1 cellular context compared by ENCODE assay signal in the genomic region with DNA sequence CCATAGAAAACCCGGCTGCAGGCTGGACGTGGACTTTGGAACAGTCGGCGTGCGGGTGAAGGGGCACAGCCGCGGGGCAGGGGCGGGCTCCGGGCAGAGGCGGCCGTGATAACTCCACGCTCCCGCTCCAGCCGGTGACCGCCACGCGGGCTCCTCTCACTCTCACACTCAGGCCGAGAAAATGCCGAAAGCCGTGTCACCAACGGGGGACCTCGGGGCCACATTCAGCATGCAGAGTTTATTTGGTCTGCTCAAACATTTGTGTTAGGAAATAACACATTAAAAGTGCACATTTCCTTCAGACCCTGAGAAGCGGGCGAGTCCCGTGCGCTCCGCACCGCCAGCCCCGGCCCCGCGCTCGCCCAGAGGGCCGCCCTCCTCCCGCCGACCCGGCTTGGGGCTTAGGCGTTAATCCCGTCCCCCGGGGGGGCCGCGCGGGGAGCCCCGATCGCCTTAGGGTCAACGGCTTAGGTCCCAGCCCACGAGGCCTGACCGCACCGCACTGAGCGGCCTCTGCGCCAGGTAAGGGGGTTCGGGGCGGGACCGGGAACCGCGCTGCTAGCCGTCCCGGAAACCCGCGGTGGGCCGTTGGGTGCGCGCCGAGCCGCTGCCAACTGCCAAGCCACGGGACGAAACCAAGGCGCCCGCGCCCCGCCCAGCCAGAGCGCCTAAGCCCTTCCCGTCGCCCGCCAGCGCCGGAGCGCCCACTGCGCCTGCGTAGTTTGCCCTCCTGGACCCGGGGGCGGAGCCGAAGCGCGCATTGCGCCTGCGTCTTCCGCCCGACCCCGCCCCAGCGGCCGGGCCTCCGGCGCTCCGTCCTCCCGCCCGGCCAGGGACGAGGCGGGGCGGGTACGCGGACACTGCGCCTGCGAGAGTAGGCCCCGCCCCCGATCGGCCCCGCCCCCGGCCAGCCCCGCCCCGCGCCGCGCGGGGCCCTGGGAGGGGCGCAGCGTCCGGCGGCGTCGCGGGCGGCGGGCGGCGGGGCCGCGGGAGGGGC.
TF ChIP-seq lines count a peak whose summit lies in the region.

A gene with protein sequence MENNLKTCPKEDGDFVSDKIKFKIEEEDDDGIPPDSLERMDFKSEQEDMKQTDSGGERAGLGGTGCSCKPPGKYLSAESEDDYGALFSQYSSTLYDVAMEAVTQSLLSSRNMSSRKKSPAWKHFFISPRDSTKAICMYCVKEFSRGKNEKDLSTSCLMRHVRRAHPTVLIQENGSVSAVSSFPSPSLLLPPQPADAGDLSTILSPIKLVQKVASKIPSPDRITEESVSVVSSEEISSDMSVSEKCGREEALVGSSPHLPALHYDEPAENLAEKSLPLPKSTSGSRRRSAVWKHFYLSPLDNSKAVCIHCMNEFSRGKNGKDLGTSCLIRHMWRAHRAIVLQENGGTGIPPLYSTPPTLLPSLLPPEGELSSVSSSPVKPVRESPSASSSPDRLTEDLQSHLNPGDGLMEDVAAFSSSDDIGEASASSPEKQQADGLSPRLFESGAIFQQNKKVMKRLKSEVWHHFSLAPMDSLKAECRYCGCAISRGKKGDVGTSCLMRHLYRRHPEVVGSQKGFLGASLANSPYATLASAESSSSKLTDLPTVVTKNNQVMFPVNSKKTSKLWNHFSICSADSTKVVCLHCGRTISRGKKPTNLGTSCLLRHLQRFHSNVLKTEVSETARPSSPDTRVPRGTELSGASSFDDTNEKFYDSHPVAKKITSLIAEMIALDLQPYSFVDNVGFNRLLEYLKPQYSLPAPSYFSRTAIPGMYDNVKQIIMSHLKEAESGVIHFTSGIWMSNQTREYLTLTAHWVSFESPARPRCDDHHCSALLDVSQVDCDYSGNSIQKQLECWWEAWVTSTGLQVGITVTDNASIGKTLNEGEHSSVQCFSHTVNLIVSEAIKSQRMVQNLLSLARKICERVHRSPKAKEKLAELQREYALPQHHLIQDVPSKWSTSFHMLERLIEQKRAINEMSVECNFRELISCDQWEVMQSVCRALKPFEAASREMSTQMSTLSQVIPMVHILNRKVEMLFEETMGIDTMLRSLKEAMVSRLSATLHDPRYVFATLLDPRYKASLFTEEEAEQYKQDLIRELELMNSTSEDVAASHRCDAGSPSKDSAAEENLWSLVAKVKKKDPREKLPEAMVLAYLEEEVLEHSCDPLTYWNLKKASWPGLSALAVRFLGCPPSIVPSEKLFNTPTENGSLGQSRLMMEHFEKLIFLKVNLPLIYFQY (plus strand): TSS at position 947 of the 997 bp plus-strand sequence. CDS start 29,819 bp downstream, outside the sequence.

TF ChIP-seq in HepG2, 621 proteins besides CTCF, POLR2A, EP300 and RAD21 (continued from another document and continues in another):
- TF ChIP-seq, protein P1, sequence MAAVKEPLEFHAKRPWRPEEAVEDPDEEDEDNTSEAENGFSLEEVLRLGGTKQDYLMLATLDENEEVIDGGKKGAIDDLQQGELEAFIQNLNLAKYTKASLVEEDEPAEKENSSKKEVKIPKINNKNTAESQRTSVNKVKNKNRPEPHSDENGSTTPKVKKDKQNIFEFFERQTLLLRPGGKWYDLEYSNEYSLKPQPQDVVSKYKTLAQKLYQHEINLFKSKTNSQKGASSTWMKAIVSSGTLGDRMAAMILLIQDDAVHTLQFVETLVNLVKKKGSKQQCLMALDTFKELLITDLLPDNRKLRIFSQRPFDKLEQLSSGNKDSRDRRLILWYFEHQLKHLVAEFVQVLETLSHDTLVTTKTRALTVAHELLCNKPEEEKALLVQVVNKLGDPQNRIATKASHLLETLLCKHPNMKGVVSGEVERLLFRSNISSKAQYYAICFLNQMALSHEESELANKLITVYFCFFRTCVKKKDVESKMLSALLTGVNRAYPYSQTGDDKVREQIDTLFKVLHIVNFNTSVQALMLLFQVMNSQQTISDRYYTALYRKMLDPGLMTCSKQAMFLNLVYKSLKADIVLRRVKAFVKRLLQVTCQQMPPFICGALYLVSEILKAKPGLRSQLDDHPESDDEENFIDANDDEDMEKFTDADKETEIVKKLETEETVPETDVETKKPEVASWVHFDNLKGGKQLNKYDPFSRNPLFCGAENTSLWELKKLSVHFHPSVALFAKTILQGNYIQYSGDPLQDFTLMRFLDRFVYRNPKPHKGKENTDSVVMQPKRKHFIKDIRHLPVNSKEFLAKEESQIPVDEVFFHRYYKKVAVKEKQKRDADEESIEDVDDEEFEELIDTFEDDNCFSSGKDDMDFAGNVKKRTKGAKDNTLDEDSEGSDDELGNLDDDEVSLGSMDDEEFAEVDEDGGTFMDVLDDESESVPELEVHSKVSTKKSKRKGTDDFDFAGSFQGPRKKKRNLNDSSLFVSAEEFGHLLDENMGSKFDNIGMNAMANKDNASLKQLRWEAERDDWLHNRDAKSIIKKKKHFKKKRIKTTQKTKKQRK (IDR thresholded peaks at IDR 0.05; ENCODE audit: low read length) = no peak
- peak; percentile 67; the same call in 1 of the 2 replicates for TF ChIP-seq KLF6 (CRISPR knock-in tag; IDR thresholded peaks at IDR 0.05)
- no peak for TF ChIP-seq CCDC6 (CRISPR knock-in tag; IDR thresholded peaks at IDR 0.05)
- TF ChIP-seq, protein P2, sequence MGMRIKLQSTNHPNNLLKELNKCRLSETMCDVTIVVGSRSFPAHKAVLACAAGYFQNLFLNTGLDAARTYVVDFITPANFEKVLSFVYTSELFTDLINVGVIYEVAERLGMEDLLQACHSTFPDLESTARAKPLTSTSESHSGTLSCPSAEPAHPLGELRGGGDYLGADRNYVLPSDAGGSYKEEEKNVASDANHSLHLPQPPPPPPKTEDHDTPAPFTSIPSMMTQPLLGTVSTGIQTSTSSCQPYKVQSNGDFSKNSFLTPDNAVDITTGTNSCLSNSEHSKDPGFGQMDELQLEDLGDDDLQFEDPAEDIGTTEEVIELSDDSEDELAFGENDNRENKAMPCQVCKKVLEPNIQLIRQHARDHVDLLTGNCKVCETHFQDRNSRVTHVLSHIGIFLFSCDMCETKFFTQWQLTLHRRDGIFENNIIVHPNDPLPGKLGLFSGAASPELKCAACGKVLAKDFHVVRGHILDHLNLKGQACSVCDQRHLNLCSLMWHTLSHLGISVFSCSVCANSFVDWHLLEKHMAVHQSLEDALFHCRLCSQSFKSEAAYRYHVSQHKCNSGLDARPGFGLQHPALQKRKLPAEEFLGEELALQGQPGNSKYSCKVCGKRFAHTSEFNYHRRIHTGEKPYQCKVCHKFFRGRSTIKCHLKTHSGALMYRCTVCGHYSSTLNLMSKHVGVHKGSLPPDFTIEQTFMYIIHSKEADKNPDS (CRISPR knock-in tag; IDR thresholded peaks at IDR 0.05) = peak; percentile 57; the same call in 1 of the 2 replicates
- 0 out of 2 replicates have a peak, but pooled peaks have one; percentile 50 for TF ChIP-seq HIVEP1 (CRISPR knock-in tag; IDR thresholded peaks at IDR 0.05)
- no peak for TF ChIP-seq FOXJ3 (CRISPR knock-in tag; IDR thresholded peaks at IDR 0.05; ENCODE audit: borderline replicate concordance)
- no peak for TF ChIP-seq TCF7 (IDR thresholded peaks at IDR 0.05; ENCODE audit: low read depth)
- TF ChIP-seq, protein P3, sequence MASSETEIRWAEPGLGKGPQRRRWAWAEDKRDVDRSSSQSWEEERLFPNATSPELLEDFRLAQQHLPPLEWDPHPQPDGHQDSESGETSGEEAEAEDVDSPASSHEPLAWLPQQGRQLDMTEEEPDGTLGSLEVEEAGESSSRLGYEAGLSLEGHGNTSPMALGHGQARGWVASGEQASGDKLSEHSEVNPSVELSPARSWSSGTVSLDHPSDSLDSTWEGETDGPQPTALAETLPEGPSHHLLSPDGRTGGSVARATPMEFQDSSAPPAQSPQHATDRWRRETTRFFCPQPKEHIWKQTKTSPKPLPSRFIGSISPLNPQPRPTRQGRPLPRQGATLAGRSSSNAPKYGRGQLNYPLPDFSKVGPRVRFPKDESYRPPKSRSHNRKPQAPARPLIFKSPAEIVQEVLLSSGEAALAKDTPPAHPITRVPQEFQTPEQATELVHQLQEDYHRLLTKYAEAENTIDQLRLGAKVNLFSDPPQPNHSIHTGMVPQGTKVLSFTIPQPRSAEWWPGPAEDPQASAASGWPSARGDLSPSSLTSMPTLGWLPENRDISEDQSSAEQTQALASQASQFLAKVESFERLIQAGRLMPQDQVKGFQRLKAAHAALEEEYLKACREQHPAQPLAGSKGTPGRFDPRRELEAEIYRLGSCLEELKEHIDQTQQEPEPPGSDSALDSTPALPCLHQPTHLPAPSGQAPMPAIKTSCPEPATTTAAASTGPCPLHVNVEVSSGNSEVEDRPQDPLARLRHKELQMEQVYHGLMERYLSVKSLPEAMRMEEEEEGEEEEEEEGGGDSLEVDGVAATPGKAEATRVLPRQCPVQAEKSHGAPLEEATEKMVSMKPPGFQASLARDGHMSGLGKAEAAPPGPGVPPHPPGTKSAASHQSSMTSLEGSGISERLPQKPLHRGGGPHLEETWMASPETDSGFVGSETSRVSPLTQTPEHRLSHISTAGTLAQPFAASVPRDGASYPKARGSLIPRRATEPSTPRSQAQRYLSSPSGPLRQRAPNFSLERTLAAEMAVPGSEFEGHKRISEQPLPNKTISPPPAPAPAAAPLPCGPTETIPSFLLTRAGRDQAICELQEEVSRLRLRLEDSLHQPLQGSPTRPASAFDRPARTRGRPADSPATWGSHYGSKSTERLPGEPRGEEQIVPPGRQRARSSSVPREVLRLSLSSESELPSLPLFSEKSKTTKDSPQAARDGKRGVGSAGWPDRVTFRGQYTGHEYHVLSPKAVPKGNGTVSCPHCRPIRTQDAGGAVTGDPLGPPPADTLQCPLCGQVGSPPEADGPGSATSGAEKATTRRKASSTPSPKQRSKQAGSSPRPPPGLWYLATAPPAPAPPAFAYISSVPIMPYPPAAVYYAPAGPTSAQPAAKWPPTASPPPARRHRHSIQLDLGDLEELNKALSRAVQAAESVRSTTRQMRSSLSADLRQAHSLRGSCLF (CRISPR knock-in tag; IDR thresholded peaks at IDR 0.05; ENCODE audit: borderline replicate concordance) = no peak
- TF ChIP-seq MAFF (IDR thresholded peaks at IDR 0.05; ENCODE audit: low read depth, low read length) = no peak
- TF ChIP-seq, protein P4, sequence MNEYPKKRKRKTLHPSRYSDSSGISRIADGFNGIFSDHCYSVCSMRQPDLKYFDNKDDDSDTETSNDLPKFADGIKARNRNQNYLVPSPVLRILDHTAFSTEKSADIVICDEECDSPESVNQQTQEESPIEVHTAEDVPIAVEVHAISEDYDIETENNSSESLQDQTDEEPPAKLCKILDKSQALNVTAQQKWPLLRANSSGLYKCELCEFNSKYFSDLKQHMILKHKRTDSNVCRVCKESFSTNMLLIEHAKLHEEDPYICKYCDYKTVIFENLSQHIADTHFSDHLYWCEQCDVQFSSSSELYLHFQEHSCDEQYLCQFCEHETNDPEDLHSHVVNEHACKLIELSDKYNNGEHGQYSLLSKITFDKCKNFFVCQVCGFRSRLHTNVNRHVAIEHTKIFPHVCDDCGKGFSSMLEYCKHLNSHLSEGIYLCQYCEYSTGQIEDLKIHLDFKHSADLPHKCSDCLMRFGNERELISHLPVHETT (CRISPR knock-in tag; conservative IDR thresholded peaks at IDR 0.05) = 0 out of 2 replicates have a peak, but pooled peaks have one; percentile 56
- TF ChIP-seq KDM3A (CRISPR knock-in tag; IDR thresholded peaks at IDR 0.05; ENCODE audit: low read depth) = no peak
- TF ChIP-seq, protein P5, sequence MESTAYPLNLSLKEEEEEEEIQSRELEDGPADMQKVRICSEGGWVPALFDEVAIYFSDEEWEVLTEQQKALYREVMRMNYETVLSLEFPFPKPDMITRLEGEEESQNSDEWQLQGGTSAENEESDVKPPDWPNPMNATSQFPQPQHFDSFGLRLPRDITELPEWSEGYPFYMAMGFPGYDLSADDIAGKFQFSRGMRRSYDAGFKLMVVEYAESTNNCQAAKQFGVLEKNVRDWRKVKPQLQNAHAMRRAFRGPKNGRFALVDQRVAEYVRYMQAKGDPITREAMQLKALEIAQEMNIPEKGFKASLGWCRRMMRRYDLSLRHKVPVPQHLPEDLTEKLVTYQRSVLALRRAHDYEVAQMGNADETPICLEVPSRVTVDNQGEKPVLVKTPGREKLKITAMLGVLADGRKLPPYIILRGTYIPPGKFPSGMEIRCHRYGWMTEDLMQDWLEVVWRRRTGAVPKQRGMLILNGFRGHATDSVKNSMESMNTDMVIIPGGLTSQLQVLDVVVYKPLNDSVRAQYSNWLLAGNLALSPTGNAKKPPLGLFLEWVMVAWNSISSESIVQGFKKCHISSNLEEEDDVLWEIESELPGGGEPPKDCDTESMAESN (CRISPR knock-in tag; conservative IDR thresholded peaks at IDR 0.05) = peak; percentile 87
- TF ChIP-seq FOXK1 (CRISPR knock-in tag; IDR thresholded peaks at IDR 0.05; ENCODE audit: borderline replicate concordance, low read depth) = peak; percentile 30; the same call in 1 of the 2 replicates
- TF ChIP-seq, protein P6, sequence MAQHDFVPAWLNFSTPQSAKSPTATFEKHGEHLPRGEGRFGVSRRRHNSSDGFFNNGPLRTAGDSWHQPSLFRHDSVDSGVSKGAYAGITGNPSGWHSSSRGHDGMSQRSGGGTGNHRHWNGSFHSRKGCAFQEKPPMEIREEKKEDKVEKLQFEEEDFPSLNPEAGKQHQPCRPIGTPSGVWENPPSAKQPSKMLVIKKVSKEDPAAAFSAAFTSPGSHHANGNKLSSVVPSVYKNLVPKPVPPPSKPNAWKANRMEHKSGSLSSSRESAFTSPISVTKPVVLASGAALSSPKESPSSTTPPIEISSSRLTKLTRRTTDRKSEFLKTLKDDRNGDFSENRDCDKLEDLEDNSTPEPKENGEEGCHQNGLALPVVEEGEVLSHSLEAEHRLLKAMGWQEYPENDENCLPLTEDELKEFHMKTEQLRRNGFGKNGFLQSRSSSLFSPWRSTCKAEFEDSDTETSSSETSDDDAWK (CRISPR knock-in tag; IDR thresholded peaks at IDR 0.05) = no peak
- TF ChIP-seq, protein P7, sequence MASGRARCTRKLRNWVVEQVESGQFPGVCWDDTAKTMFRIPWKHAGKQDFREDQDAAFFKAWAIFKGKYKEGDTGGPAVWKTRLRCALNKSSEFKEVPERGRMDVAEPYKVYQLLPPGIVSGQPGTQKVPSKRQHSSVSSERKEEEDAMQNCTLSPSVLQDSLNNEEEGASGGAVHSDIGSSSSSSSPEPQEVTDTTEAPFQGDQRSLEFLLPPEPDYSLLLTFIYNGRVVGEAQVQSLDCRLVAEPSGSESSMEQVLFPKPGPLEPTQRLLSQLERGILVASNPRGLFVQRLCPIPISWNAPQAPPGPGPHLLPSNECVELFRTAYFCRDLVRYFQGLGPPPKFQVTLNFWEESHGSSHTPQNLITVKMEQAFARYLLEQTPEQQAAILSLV (CRISPR knock-in tag; IDR thresholded peaks at IDR 0.05; ENCODE audit: borderline replicate concordance) = peak; percentile 72; the same call in 1 of the 2 replicates
- TF ChIP-seq RFX3 (CRISPR knock-in tag; IDR thresholded peaks at IDR 0.05) = no peak
- TF ChIP-seq ZMYM3 (CRISPR knock-in tag; IDR thresholded peaks at IDR 0.05) = peak; percentile 39; the same call in 1 of the 2 replicates
- TF ChIP-seq, protein P8, sequence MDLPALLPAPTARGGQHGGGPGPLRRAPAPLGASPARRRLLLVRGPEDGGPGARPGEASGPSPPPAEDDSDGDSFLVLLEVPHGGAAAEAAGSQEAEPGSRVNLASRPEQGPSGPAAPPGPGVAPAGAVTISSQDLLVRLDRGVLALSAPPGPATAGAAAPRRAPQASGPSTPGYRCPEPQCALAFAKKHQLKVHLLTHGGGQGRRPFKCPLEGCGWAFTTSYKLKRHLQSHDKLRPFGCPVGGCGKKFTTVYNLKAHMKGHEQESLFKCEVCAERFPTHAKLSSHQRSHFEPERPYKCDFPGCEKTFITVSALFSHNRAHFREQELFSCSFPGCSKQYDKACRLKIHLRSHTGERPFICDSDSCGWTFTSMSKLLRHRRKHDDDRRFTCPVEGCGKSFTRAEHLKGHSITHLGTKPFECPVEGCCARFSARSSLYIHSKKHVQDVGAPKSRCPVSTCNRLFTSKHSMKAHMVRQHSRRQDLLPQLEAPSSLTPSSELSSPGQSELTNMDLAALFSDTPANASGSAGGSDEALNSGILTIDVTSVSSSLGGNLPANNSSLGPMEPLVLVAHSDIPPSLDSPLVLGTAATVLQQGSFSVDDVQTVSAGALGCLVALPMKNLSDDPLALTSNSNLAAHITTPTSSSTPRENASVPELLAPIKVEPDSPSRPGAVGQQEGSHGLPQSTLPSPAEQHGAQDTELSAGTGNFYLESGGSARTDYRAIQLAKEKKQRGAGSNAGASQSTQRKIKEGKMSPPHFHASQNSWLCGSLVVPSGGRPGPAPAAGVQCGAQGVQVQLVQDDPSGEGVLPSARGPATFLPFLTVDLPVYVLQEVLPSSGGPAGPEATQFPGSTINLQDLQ (CRISPR knock-in tag; IDR thresholded peaks at IDR 0.05) = 0 out of 2 replicates have a peak, but pooled peaks have one; percentile 55
- TF ChIP-seq NFIB (CRISPR knock-in tag; IDR thresholded peaks at IDR 0.05; ENCODE audit: borderline replicate concordance) = no peak
- TF ChIP-seq TSC22D2 (CRISPR knock-in tag; IDR thresholded peaks at IDR 0.05; ENCODE audit: borderline replicate concordance) = no peak
